In genomic region chr16:85010931-85011845, GRCh38 we compare ENCODE assay signal across 1 cellular context.
TF ChIP-seq lines count a peak whose summit lies in the region.

TSS of gene ZDHHC7 (minus strand) at chr16:85011535. CDS start at chr16:84990618, 20,917 bp downstream.

TF ChIP-seq in A549, 52 proteins besides CTCF, POLR2A, EP300 and RAD21 (continued from another document):
- TF ChIP-seq REST (IDR thresholded peaks at IDR 0.05) (no peak), ZC3H11A (IDR thresholded peaks at IDR 0.05) (no peak), ZFP36 (IDR thresholded peaks at IDR 0.05; ENCODE audit: borderline replicate concordance, partially characterized antibody) (no peak), E2F6 (IDR thresholded peaks at IDR 0.05; ENCODE audit: borderline replicate concordance, low read depth) (peak; percentile 40; the same call in 1 of the 2 replicates), EHMT2 (IDR thresholded peaks at IDR 0.05; ENCODE audit: low read depth) (no peak), TP53 (CRISPR knock-in tag; IDR thresholded peaks at IDR 0.05) (no peak), NR3C1 (IDR thresholded peaks at IDR 0.05) (no peak), POLR2AphosphoS2 (conservative IDR thresholded peaks at IDR 0.05; ENCODE audit: low read length) (no peak), ATOH8 (CRISPR knock-in tag; IDR thresholded peaks at IDR 0.05; ENCODE audit: low read depth) (no peak), ZNF302 (CRISPR knock-in tag; IDR thresholded peaks at IDR 0.05) (no peak), ESRRA (IDR thresholded peaks at IDR 0.05; ENCODE audit: borderline replicate concordance, low read length) (no peak), HOXB13 (CRISPR knock-in tag; IDR thresholded peaks at IDR 0.05; ENCODE audit: low read depth) (no peak), NFE2L2 (conservative IDR thresholded peaks at IDR 0.05; ENCODE audit: low read length) (no peak), SMC3 (IDR thresholded peaks at IDR 0.05) (0 out of 3 replicates have a peak, but pooled peaks have one; percentile 5), CEBPB (IDR thresholded peaks at IDR 0.05) (no peak), JUNB (IDR thresholded peaks at IDR 0.05) (no peak), EHF (CRISPR knock-in tag; IDR thresholded peaks at IDR 0.05) (no peak), RNF2 (IDR thresholded peaks at IDR 0.05; ENCODE audit: borderline replicate concordance, low read depth) (no peak), ZSCAN20 (CRISPR knock-in tag; IDR thresholded peaks at IDR 0.05) (no peak), CBX8 (IDR thresholded peaks at IDR 0.05) (no peak), RCOR1 (IDR thresholded peaks at IDR 0.05; ENCODE audit: low read depth, low read length) (no peak), CHD4 (IDR thresholded peaks at IDR 0.05; ENCODE audit: borderline replicate concordance) (no peak), HOXA7 (CRISPR knock-in tag; IDR thresholded peaks at IDR 0.05) (no peak), CHD2 (IDR thresholded peaks at IDR 0.05; ENCODE audit: low read length, partially characterized antibody) (no peak), FOSL2 (IDR thresholded peaks at IDR 0.05) (no peak), FOSL2 (CRISPR knock-in tag; IDR thresholded peaks at IDR 0.05) (peak; percentile 47), MAX (IDR thresholded peaks at IDR 0.05) (peak; percentile 69), PBX3 (IDR thresholded peaks at IDR 0.05) (no peak), HEYL (CRISPR knock-in tag; IDR thresholded peaks at IDR 0.05) (no peak), RFX5 (IDR thresholded peaks at IDR 0.05) (peak; percentile 65; the same call in 1 of the 2 replicates), FOSB (CRISPR knock-in tag; IDR thresholded peaks at IDR 0.05) (no peak), HOXB5 (CRISPR knock-in tag; IDR thresholded peaks at IDR 0.05) (no peak), KDM1A (IDR thresholded peaks at IDR 0.05; ENCODE audit: low read depth) (no peak), MYC (IDR thresholded peaks at IDR 0.05; ENCODE audit: borderline replicate concordance, low read length) (no peak), KDM5A (IDR thresholded peaks at IDR 0.05) (no peak), NPAS2 (CRISPR knock-in tag; IDR thresholded peaks at IDR 0.05; ENCODE audit: borderline replicate concordance) (no peak), MAZ (IDR thresholded peaks at IDR 0.05; ENCODE audit: borderline replicate concordance, low read depth, low read length) (no peak)
- TF ChIP-seq, protein P1, sequence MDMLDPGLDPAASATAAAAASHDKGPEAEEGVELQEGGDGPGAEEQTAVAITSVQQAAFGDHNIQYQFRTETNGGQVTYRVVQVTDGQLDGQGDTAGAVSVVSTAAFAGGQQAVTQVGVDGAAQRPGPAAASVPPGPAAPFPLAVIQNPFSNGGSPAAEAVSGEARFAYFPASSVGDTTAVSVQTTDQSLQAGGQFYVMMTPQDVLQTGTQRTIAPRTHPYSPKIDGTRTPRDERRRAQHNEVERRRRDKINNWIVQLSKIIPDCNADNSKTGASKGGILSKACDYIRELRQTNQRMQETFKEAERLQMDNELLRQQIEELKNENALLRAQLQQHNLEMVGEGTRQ (IDR thresholded peaks at IDR 0.05) = no peak
